Comparison of ENCODE assay signal across 2 cellular contexts in the genomic region with DNA sequence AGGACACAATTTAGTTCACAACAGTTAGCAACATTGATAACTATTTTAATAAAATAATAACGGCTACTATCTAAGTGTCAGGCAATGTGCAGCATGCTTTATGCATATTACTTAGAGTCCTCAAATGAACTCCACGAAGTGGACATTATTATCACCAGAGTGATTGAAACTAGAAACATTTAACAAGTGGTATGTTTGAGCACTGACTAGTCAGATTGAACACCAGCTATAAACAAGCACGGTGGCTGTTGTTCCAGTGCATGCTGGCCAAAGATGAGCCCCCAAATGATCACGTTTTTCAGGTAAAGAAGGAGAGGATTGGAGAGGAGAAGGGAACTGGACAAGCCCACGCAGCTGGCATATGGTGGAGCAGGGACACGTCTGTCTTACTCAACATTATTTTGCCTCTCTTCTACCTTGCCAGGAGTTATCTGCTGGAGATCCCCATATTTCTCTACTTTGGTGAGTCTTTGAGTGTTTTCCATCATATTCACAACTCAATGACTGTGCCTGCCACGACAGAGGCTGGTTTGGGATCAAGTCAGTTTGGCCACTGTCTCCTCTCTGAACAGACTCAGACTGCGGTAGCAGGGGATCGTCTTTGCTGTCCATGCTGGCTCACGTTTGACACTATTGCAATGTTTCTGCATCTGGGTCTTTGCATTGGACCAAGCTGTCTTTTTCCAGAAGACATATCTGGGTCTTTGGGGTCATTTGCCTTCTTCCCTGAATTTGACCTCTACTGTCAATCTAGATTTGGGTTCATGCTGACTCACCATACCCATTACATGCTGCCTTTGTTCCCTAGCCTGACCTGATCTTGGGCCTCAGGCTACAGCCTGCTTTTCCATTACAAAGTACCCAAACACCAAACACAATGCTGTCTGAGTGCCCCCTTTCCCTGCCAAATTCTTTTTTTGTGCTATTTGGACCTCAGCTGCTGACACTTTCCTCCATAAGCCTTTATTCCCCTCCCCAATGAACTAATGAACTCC.
A peak's percentile ranks its signal among the peaks of the same experiment; 100 is the strongest.
TF ChIP-seq lines count a peak whose summit lies in the region.

No MANE protein-coding gene starts in this region.

TF ChIP-seq in HepG2, 621 proteins besides CTCF, POLR2A, EP300 and RAD21 (continues in another document):
- TF ChIP-seq TBX3 (IDR thresholded peaks at IDR 0.05; ENCODE audit: borderline replicate concordance) (no peak), ZBTB38 (CRISPR knock-in tag; IDR thresholded peaks at IDR 0.05) (peak; percentile 78; the same call in 1 of the 2 replicates), ZNF792 (CRISPR knock-in tag; IDR thresholded peaks at IDR 0.05) (0 out of 2 replicates have a peak, but pooled peaks have one; percentile 26), KLF6 (CRISPR knock-in tag; IDR thresholded peaks at IDR 0.05) (0 out of 2 replicates have a peak, but pooled peaks have one; percentile 38), TBX2 (CRISPR knock-in tag; IDR thresholded peaks at IDR 0.05; ENCODE audit: borderline replicate concordance) (peak; percentile 36; the same call in 1 of the 2 replicates), MAFK (conservative IDR thresholded peaks at IDR 0.05 in 1 of 2, IDR thresholded peaks at IDR 0.05 in 1 of 2; ENCODE audit: low read length in 2 of 2) (0 out of 4 replicates have a peak, but pooled peaks of 1 of the 2 experiments have one; percentile 12), MIXL1 (CRISPR knock-in tag; IDR thresholded peaks at IDR 0.05) (no peak), NR2F2 (IDR thresholded peaks at IDR 0.05; ENCODE audit: borderline replicate concordance, low read depth) (0 out of 2 replicates have a peak, but pooled peaks have one; percentile 13), ZNF383 (CRISPR knock-in tag; IDR thresholded peaks at IDR 0.05; ENCODE audit: borderline replicate concordance) (no peak), SOX6 (IDR thresholded peaks at IDR 0.05) (no peak), SOX6 (CRISPR knock-in tag; IDR thresholded peaks at IDR 0.05) (peak; percentile 28), ZNF816 (CRISPR knock-in tag; IDR thresholded peaks at IDR 0.05; ENCODE audit: borderline replicate concordance) (0 out of 2 replicates have a peak, but pooled peaks have one; percentile 55), ZFP36L1 (CRISPR knock-in tag; IDR thresholded peaks at IDR 0.05) (no peak), JUNB (CRISPR knock-in tag; IDR thresholded peaks at IDR 0.05; ENCODE audit: borderline replicate concordance) (no peak), RFXAP (CRISPR knock-in tag; IDR thresholded peaks at IDR 0.05; ENCODE audit: borderline replicate concordance) (no peak)
- TF ChIP-seq, protein P1, sequence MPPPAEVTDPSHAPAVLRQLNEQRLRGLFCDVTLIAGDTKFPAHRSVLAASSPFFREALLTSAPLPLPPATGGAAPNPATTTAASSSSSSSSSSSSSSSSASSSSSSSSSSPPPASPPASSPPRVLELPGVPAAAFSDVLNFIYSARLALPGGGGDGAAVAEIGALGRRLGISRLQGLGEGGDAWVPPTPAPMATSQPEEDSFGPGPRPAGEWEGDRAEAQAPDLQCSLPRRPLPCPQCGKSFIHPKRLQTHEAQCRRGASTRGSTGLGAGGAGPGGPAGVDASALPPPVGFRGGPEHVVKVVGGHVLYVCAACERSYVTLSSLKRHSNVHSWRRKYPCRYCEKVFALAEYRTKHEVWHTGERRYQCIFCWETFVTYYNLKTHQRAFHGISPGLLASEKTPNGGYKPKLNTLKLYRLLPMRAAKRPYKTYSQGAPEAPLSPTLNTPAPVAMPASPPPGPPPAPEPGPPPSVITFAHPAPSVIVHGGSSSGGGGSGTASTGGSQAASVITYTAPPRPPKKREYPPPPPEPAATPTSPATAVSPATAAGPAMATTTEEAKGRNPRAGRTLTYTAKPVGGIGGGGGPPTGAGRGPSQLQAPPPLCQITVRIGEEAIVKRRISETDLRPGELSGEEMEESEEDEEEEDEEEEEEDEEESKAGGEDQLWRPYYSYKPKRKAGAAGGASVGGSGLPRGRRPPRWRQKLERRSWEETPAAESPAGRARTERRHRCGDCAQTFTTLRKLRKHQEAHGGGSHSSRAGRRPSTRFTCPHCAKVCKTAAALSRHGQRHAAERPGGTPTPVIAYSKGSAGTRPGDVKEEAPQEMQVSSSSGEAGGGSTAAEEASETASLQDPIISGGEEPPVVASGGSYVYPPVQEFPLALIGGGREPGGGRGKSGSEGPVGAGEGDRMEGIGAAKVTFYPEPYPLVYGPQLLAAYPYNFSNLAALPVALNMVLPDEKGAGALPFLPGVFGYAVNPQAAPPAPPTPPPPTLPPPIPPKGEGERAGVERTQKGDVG (CRISPR knock-in tag; IDR thresholded peaks at IDR 0.05; ENCODE audit: borderline replicate concordance) = peak; percentile 59; the same call in 1 of the 2 replicates
- TF ChIP-seq, protein P2, sequence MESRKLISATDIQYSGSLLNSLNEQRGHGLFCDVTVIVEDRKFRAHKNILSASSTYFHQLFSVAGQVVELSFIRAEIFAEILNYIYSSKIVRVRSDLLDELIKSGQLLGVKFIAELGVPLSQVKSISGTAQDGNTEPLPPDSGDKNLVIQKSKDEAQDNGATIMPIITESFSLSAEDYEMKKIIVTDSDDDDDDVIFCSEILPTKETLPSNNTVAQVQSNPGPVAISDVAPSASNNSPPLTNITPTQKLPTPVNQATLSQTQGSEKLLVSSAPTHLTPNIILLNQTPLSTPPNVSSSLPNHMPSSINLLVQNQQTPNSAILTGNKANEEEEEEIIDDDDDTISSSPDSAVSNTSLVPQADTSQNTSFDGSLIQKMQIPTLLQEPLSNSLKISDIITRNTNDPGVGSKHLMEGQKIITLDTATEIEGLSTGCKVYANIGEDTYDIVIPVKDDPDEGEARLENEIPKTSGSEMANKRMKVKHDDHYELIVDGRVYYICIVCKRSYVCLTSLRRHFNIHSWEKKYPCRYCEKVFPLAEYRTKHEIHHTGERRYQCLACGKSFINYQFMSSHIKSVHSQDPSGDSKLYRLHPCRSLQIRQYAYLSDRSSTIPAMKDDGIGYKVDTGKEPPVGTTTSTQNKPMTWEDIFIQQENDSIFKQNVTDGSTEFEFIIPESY (CRISPR knock-in tag; IDR thresholded peaks at IDR 0.05) = no peak
- TF ChIP-seq, protein P3, sequence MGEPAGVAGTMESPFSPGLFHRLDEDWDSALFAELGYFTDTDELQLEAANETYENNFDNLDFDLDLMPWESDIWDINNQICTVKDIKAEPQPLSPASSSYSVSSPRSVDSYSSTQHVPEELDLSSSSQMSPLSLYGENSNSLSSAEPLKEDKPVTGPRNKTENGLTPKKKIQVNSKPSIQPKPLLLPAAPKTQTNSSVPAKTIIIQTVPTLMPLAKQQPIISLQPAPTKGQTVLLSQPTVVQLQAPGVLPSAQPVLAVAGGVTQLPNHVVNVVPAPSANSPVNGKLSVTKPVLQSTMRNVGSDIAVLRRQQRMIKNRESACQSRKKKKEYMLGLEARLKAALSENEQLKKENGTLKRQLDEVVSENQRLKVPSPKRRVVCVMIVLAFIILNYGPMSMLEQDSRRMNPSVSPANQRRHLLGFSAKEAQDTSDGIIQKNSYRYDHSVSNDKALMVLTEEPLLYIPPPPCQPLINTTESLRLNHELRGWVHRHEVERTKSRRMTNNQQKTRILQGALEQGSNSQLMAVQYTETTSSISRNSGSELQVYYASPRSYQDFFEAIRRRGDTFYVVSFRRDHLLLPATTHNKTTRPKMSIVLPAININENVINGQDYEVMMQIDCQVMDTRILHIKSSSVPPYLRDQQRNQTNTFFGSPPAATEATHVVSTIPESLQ (CRISPR knock-in tag; conservative IDR thresholded peaks at IDR 0.05) = 0 out of 2 replicates have a peak, but pooled peaks have one; percentile 7
- TF ChIP-seq, protein P4, sequence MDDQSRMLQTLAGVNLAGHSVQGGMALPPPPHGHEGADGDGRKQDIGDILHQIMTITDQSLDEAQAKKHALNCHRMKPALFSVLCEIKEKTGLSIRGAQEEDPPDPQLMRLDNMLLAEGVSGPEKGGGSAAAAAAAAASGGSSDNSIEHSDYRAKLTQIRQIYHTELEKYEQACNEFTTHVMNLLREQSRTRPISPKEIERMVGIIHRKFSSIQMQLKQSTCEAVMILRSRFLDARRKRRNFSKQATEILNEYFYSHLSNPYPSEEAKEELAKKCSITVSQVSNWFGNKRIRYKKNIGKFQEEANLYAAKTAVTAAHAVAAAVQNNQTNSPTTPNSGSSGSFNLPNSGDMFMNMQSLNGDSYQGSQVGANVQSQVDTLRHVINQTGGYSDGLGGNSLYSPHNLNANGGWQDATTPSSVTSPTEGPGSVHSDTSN (CRISPR knock-in tag; IDR thresholded peaks at IDR 0.05; ENCODE audit: borderline replicate concordance) = no peak

TF ChIP-seq in GM12878, 131 proteins besides CTCF, POLR2A, EP300 and RAD21:
- no peak for TF ChIP-seq CHD4 (IDR thresholded peaks at IDR 0.05)
- TF ChIP-seq TARDBP (IDR thresholded peaks at IDR 0.05; ENCODE audit: borderline replicate concordance) = no peak
- TF ChIP-seq BACH1 (IDR thresholded peaks at IDR 0.05; ENCODE audit: borderline replicate concordance) = no peak
- no peak for TF ChIP-seq ZNF217 (IDR thresholded peaks at IDR 0.05)
- TF ChIP-seq BCL11A (IDR thresholded peaks at IDR 0.05; ENCODE audit: low read depth, low read length) = no peak
